In genomic region chr5:102747386-102748166, GRCh38 we compare ENCODE assay signal across 16 cellular contexts. TPM values are rescaled to one million over a fixed set of nuclear protein-coding genes. Genes with fewer than 3 reads are reported as not detected.
DNase-seq lines count a peak whose midpoint lies in the region; ATAC-seq and TF ChIP-seq lines count a peak whose summit lies in the region.
"Had no signal": no experiment of that assay in that cellular context is flagged by ENCODE, and none has a peak within 500 bp of the region (broad histone marks: within the 10 kb centered on the region; RNA-seq: fewer than 3 reads in every experiment).

No MANE protein-coding gene starts in this region.

- TF ChIP-seq CTCF in WTC11 (IDR thresholded peaks at IDR 0.05), result no peak
- TF ChIP-seq CTCF in heart left ventricle (IDR thresholded peaks at IDR 0.05), result no peak
- TF ChIP-seq CTCF in transverse colon (IDR thresholded peaks at IDR 0.05), result no peak

- DNase-seq in WTC11 (ENCODE audit: low spot score) (no peak), heart left ventricle (no peak), transverse colon (no peak), NCI-H82 (lab: John Stamatoyannopoulos, UW) (no peak)
- DNase-seq: activated CD4-positive, alpha-beta T cell treated with anti-CD3 and anti-CD28 coated beads, Interleukin-2, amount 10 ng/mL, durations not matched to agents 7 days and 5 days; GF-D8; naive thymus-derived CD4-positive, alpha-beta T cell; NCI-H1436 treated with DMSO at 0.1 percent for 48 hours; NK-92 treated with Interleukin-12 subunit alpha and Interleukin-12 subunit beta, amount 100 ng/mL, for 24 hours had no signal

- TF ChIP-seq POLR2A in heart left ventricle (IDR thresholded peaks at IDR 0.05), result no peak
- TF ChIP-seq POLR2A in transverse colon (IDR thresholded peaks at IDR 0.05), result no peak

- intact Hi-C loops in heart left ventricle (cut with DNase I), result no loop called here
- intact Hi-C loops in transverse colon (cut with DNase I; ENCODE audit: low total_unique reads), result no loop called here

- H3K27ac Mint-ChIP-seq in WTC11, result no peak overlapping the region; the same call in 1 of the 2 replicates
- H3K27ac Mint-ChIP-seq: activated CD4-positive, alpha-beta T cell treated with anti-CD3 and anti-CD28 coated beads, Interleukin-2, amount 10 ng/mL, durations not matched to agents 7 days and 5 days; dendritic cell treated with granulocyte-macrophage colony-stimulating factor and Interleukin-4, amounts not matched to agents 40 ng/mL and 50 ng/mL, for 4 days; naive thymus-derived CD4-positive, alpha-beta T cell had no signal

- TF ChIP-seq EP300 in transverse colon (IDR thresholded peaks at IDR 0.05; ENCODE audit: low read depth), result no peak

- H3K4me3 Mint-ChIP-seq in WTC11, result no peak overlapping the region
- H3K4me3 Mint-ChIP-seq: activated CD4-positive, alpha-beta T cell treated with anti-CD3 and anti-CD28 coated beads, Interleukin-2, amount 10 ng/mL, durations not matched to agents 7 days and 5 days; dendritic cell treated with granulocyte-macrophage colony-stimulating factor and Interleukin-4, amounts not matched to agents 40 ng/mL and 50 ng/mL, for 4 days; naive thymus-derived CD4-positive, alpha-beta T cell had no signal

- peaks cover 28% of the 10 kb centered on the region for H3K27me3 Mint-ChIP-seq in WTC11 (ENCODE audit: low read depth)

- H3K27me3 ChIP-seq in heart left ventricle (no peaks in the 10 kb centered on the region), transverse colon (no peaks in the 10 kb centered on the region)

- H3K4me1 ChIP-seq in heart left ventricle (no peaks in the 10 kb centered on the region), transverse colon (no peaks in the 10 kb centered on the region)

- ATAC-seq in GM18508 (IDR thresholded peaks at IDR 0.05; ENCODE audit: insufficient read depth, unreplicated experiment) (peak; percentile 54), GM19455 (IDR thresholded peaks at IDR 0.05; ENCODE audit: unreplicated experiment) (peak; percentile 47), HG02885 (IDR thresholded peaks at IDR 0.05; ENCODE audit: poor library complexity, unreplicated experiment) (peak; percentile 87), WTC11 (peak; percentile 74), GM19397 (IDR thresholded peaks at IDR 0.05; ENCODE audit: unreplicated experiment) (no peak), heart left ventricle (no peak)
- ATAC-seq: naive thymus-derived CD4-positive, alpha-beta T cell had no signal

- H3K4me1 Mint-ChIP-seq in WTC11, result peaks cover 42% of the 10 kb centered on the region
- H3K4me1 Mint-ChIP-seq: activated CD4-positive, alpha-beta T cell treated with anti-CD3 and anti-CD28 coated beads, Interleukin-2, amount 10 ng/mL, durations not matched to agents 7 days and 5 days had no signal

- no peak overlapping the region for H3K4me3 ChIP-seq in heart left ventricle
- no peak overlapping the region for H3K4me3 ChIP-seq in transverse colon
- H3K4me3 ChIP-seq: smooth muscle cell had no signal

- POLR2A ChIA-PET in WTC11 (lab: Charles Lee), result interaction anchor here (0.6 to 0.8 kb wide), 2 partner anchors 8 to 372 kb away, joined by 3 read pairs; partner anchors contain the start of genes GIN1 and PPIP5K2

- 75 to 90% (median 86%) methylated on average over 4 of the region's 4 CpGs for WGBS in heart left ventricle, 4 donors
- WGBS in transverse colon (ENCODE audit: low coverage in 1 of 2), 2 donors, result 65 to 73% methylated on average over 4 of the region's 4 CpGs

- CTCF ChIA-PET in WTC11 (lab: Charles Lee), result interaction anchor here (0.7 to 1.1 kb wide), 4 partner anchors 8 to 477 kb away, joined by 3 read pairs; partner anchors contain the start of gene SLCO4C1

- no peak overlapping the region for H3K27ac ChIP-seq in heart left ventricle
- no peak overlapping the region for H3K27ac ChIP-seq in transverse colon
- H3K27ac ChIP-seq: C4-2B had no signal

- in situ Hi-C loops in transverse colon (cut with MboI; ENCODE audit: low pct_ligation_motif_present in 1 of 4, low pct_unique_long_range_greater_than_20kb in 1 of 4, low sequenced_read_pairs in 3 of 4), result no loop called here

- H3K36me3 ChIP-seq in heart left ventricle (no peaks in the 10 kb centered on the region), transverse colon (no peaks in the 10 kb centered on the region)

- H3K9me3 ChIP-seq in heart left ventricle (no peaks in the 10 kb centered on the region), transverse colon (no peaks in the 10 kb centered on the region)

- H3K9me3 Mint-ChIP-seq in WTC11, result 0 out of 2 replicates have a peak, but pooled peaks cover 3% of the 10 kb centered on the region
- H3K9me3 Mint-ChIP-seq: naive thymus-derived CD4-positive, alpha-beta T cell had no signal

- H3K36me3 Mint-ChIP-seq in WTC11, result no peaks in the 10 kb centered on the region
- H3K36me3 Mint-ChIP-seq: naive thymus-derived CD4-positive, alpha-beta T cell had no signal

TF ChIP-seq in WTC11, 78 proteins besides CTCF, POLR2A, EP300 and RAD21 (continues in another document):
- TF ChIP-seq MLX (CRISPR knock-in tag; IDR thresholded peaks at IDR 0.05) (no peak), GTF2I (CRISPR knock-in tag; conservative IDR thresholded peaks at IDR 0.05) (no peak), RELA (CRISPR knock-in tag; IDR thresholded peaks at IDR 0.05; ENCODE audit: borderline replicate concordance) (no peak), ZNF263 (CRISPR knock-in tag; IDR thresholded peaks at IDR 0.05; ENCODE audit: low read depth) (no peak), ZNF512 (CRISPR knock-in tag; IDR thresholded peaks at IDR 0.05; ENCODE audit: borderline replicate concordance) (no peak), ZNF416 (CRISPR knock-in tag; IDR thresholded peaks at IDR 0.05) (no peak), ZNF317 (CRISPR knock-in tag; IDR thresholded peaks at IDR 0.05; ENCODE audit: borderline replicate concordance, low read depth) (no peak), CREB1 (CRISPR knock-in tag; IDR thresholded peaks at IDR 0.05) (no peak), TCF7 (CRISPR knock-in tag; IDR thresholded peaks at IDR 0.05; ENCODE audit: low read depth) (no peak), ELF4 (CRISPR knock-in tag; IDR thresholded peaks at IDR 0.05; ENCODE audit: low read depth) (no peak), ERG (CRISPR knock-in tag; IDR thresholded peaks at IDR 0.05) (no peak), ZNF425 (CRISPR knock-in tag; conservative IDR thresholded peaks at IDR 0.05) (no peak), EMX1 (CRISPR knock-in tag; IDR thresholded peaks at IDR 0.05) (no peak)

RNA-seq across cellular contexts. Expression of gene PAM, which starts 7.5 kb away (rescaled TPM):
- 52.3 to 71.8 TPM (median 71.0 TPM) in 3 replicates for total RNA-seq in WTC11 (2021)
- 1,000 to 10,000 TPM in 6 of 9 donors, 100 to 1,000 TPM in 3; 578 to 1,548 (median 1,139) TPM for total RNA-seq in heart left ventricle
- polyA plus RNA-seq in heart left ventricle, result 100 to 1,000 TPM; 569 to 590 TPM
- total RNA-seq in transverse colon, result 100 to 1,000 TPM in 2 of 4 donors, 10 to 100 TPM in 2; 73.0 to 181 (median 138) TPM

Comparison
In these comparisons a context has a peak if more than half of its experiments do, and no peak if none do; other contexts are left out.
1. ATAC-seq: peak in GM18508 (single experiment), GM19455 (single experiment), HG02885 (single experiment) and WTC11 (single experiment); none in GM19397 (single experiment) and heart left ventricle (0 of 4).